Comparison of ENCODE assay signal across 9 cellular contexts in genomic region chr20:23441850-23442313, GRCh38. TPM values are rescaled to one million over a fixed set of nuclear protein-coding genes. Genes with fewer than 3 reads are reported as not detected.
DNase-seq lines count a peak whose midpoint lies in the region; ATAC-seq and TF ChIP-seq lines count a peak whose summit lies in the region.
"Had no signal": no experiment of that assay in that cellular context is flagged by ENCODE, and none has a peak within 500 bp of the region (broad histone marks: within the 10 kb centered on the region; RNA-seq: fewer than 3 reads in every experiment).

No MANE protein-coding gene starts in this region.

- no peaks in the 10 kb centered on the region for H3K4me1 ChIP-seq in KMS-11 (ENCODE audit: low read depth, poor library complexity, severe bottlenecking)
- H3K4me1 ChIP-seq in trophoblast cell (ENCODE audit: control insufficient read depth in 1 of 2, insufficient read depth in 2 of 2, low read length in 2 of 2), result peaks cover 4 to 6% of the 10 kb centered on the region in 2 experiments

- peak; percentile 69 for TF ChIP-seq CTCF in KMS-11 (conservative IDR thresholded peaks at IDR 0.05; ENCODE audit: low read depth, low read length)

- CTCF ChIA-PET in activated naive CD4-positive, alpha-beta T cell treated with anti-CD3 and anti-CD28 coated beads, Interleukin-2, amount 10 ng/mL, durations not matched to agents 7 days and 5 days (lab: Charles Lee), result interaction anchor here (0.6 to 5.4 kb wide), 11 partner anchors 17 to 371 kb away, joined by 3 to 37 read pairs (median 4); partner anchors contain the start of gene NAPB

- H4K8ac ChIP-seq in trophoblast cell (ENCODE audit: low read depth, low read length), result no peak overlapping the region

- no peaks in the 10 kb centered on the region for H3K9me3 Mint-ChIP-seq in activated naive CD4-positive, alpha-beta T cell treated with anti-CD3 and anti-CD28 coated beads, Interleukin-2, amount 10 ng/mL, durations not matched to agents 7 days and 5 days

- no peaks in the 10 kb centered on the region for H3K4me1 Mint-ChIP-seq in activated naive CD4-positive, alpha-beta T cell treated with anti-CD3 and anti-CD28 coated beads, Interleukin-2, amount 10 ng/mL, durations not matched to agents 7 days and 5 days

- no peak overlapping the region for H3K14ac ChIP-seq in trophoblast cell (ENCODE audit: low read length)

- H2AFZ ChIP-seq in KMS-11 (ENCODE audit: low read depth) (no peak overlapping the region), trophoblast cell (ENCODE audit: insufficient read depth, low read length, poor library complexity) (peak overlapping the region; percentile 21)

- no peak overlapping the region for H2BK120ac ChIP-seq in trophoblast cell (ENCODE audit: insufficient read depth, low read length, poor library complexity)

- no peaks in the 10 kb centered on the region for H4K20me1 ChIP-seq in KMS-11 (ENCODE audit: insufficient read depth)

- no peak overlapping the region for H2BK5ac ChIP-seq in trophoblast cell (ENCODE audit: low read depth, low read length, poor library complexity)

- no peak overlapping the region for H3K27ac Mint-ChIP-seq in activated naive CD4-positive, alpha-beta T cell treated with anti-CD3 and anti-CD28 coated beads, Interleukin-2, amount 10 ng/mL, durations not matched to agents 7 days and 5 days

- H3K27ac ChIP-seq in KMS-11 (no peak overlapping the region), trophoblast cell (ENCODE audit: low read depth, low read length) (no peak overlapping the region)

- H3K18ac ChIP-seq in trophoblast cell (ENCODE audit: low read length), result no peak overlapping the region

- no peak overlapping the region for H3K4me3 ChIP-seq in KMS-11 (IDR thresholded peaks at IDR 0.05; ENCODE audit: insufficient read depth, low read depth, low read length)
- no peak overlapping the region for H3K4me3 ChIP-seq in trophoblast cell (ENCODE audit: low read depth, low read length)

- H3K4ac ChIP-seq in trophoblast cell (ENCODE audit: low read depth, low read length), result no peak overlapping the region

- H3K23ac ChIP-seq in trophoblast cell (ENCODE audit: low read length), result no peak overlapping the region

- peaks cover 8% of the 10 kb centered on the region for H3K27me3 Mint-ChIP-seq in activated naive CD4-positive, alpha-beta T cell treated with anti-CD3 and anti-CD28 coated beads, Interleukin-2, amount 10 ng/mL, durations not matched to agents 7 days and 5 days

- no peak overlapping the region for H3K4me2 ChIP-seq in KMS-11
- no peak overlapping the region for H3K4me2 ChIP-seq in trophoblast cell (ENCODE audit: low read length)

- no peak overlapping the region for H4K12ac ChIP-seq in trophoblast cell (ENCODE audit: low read depth, low read length)

- no peak overlapping the region for H2BK12ac ChIP-seq in trophoblast cell (ENCODE audit: low read length)

- no peak overlapping the region for H2AK5ac ChIP-seq in trophoblast cell (ENCODE audit: low read length)

- no peak overlapping the region for H4K91ac ChIP-seq in trophoblast cell (ENCODE audit: low read depth, low read length)

- no peaks in the 10 kb centered on the region for H3K36me3 Mint-ChIP-seq in activated naive CD4-positive, alpha-beta T cell treated with anti-CD3 and anti-CD28 coated beads, Interleukin-2, amount 10 ng/mL, durations not matched to agents 7 days and 5 days

- ATAC-seq in GM19455 (IDR thresholded peaks at IDR 0.05; ENCODE audit: unreplicated experiment), result peak; percentile 72
- peak; percentile 70 for ATAC-seq in Right ventricle myocardium inferior

- H3K4me3 Mint-ChIP-seq in activated naive CD4-positive, alpha-beta T cell treated with anti-CD3 and anti-CD28 coated beads, Interleukin-2, amount 10 ng/mL, durations not matched to agents 7 days and 5 days, result no peak overlapping the region

- H3K79me2 ChIP-seq in KMS-11 (ENCODE audit: insufficient read depth, low read depth), result no peaks in the 10 kb centered on the region
- no peaks in the 10 kb centered on the region for H3K79me2 ChIP-seq in trophoblast cell (ENCODE audit: control insufficient read depth, insufficient read depth, low read length, poor library complexity)

- peaks cover 2% of the 10 kb centered on the region for H3K9me3 ChIP-seq in trophoblast cell (ENCODE audit: insufficient read depth, low read depth, low read length)

- peak; percentile 69 for DNase-seq in COR-L47 (lab: John Stamatoyannopoulos, UW)
- DNase-seq in SHP77 treated with DMSO at 0.1 percent for 48 hours (lab: John Stamatoyannopoulos, UW), result peak; percentile 54
- peak; percentile 74 for DNase-seq in activated naive CD4-positive, alpha-beta T cell treated with anti-CD3 and anti-CD28 coated beads, Interleukin-2, amount 10 ng/mL, durations not matched to agents 7 days and 5 days
- DNase-seq in Right ventricle myocardium inferior (ENCODE audit: missing footprints), result no peak
- peak; percentile 83 to 96 for DNase-seq in trophoblast cell
- DNase-seq in NCI-H187 (lab: John Stamatoyannopoulos, UW), result no peak

- H3K27me3 ChIP-seq in KMS-11 (ENCODE audit: insufficient read depth, low read depth), result no peaks in the 10 kb centered on the region
- H3K27me3 ChIP-seq in trophoblast cell (ENCODE audit: insufficient read depth, low read length), result no peaks in the 10 kb centered on the region

- H3K36me3 ChIP-seq in KMS-11 (ENCODE audit: insufficient read depth) (no peaks in the 10 kb centered on the region), trophoblast cell (ENCODE audit: control insufficient read depth in 1 of 2, insufficient read depth in 2 of 2, low read length in 2 of 2) (no peaks in the 10 kb centered on the region)

- H3K9ac ChIP-seq in KMS-11, result no peak overlapping the region
- H3K9ac ChIP-seq in trophoblast cell (ENCODE audit: low read length), result no peak overlapping the region

- no CpG with 5 or more reads among the region's 8 CpGs for WGBS in trophoblast cell (ENCODE audit: extremely low coverage, insufficient coverage, insufficient read length)

- H3K79me1 ChIP-seq in trophoblast cell (ENCODE audit: low read length), result no peaks in the 10 kb centered on the region

- intact Hi-C loops in Right ventricle myocardium inferior (cut with DNase I), result loop anchor here (2.0 to 10.0 kb wide), 3 partner anchors 165 to 1097 kb away; no protein-coding TSS in a partner anchor

RNA-seq across cellular contexts. Expression of gene CSTL1, which starts 2.4 kb away (rescaled TPM):
- not detected for total RNA-seq in Right ventricle myocardium inferior
- polyA plus RNA-seq in trophoblast cell (2013), result not detected in 2 replicates
- polyA plus RNA-seq: adipose tissue had no signal

RNA-seq across cellular contexts. Expression of gene CST11, which starts 10.8 kb away (rescaled TPM):
- not detected for total RNA-seq in Right ventricle myocardium inferior
- not detected in 2 replicates for polyA plus RNA-seq in trophoblast cell (2013)
- polyA plus RNA-seq: adipose tissue had no signal

RNA-seq across cellular contexts. Expression of gene NAPB, which starts 20.6 kb away (rescaled TPM):
- 4.7 TPM for total RNA-seq in Right ventricle myocardium inferior
- 3.9 and 4.0 TPM in 2 replicates for polyA plus RNA-seq in trophoblast cell (2013)

RNA-seq across cellular contexts. Expression of gene CST8, which starts 49.0 kb away (rescaled TPM):
- not detected for total RNA-seq in Right ventricle myocardium inferior
- polyA plus RNA-seq in trophoblast cell (2013), result not detected in 2 replicates
- polyA plus RNA-seq: adipose tissue had no signal

Comparison
In these comparisons a context has a peak if more than half of its experiments do, and no peak if none do; other contexts are left out.
1. DNase-seq: peak in COR-L47 (single experiment), SHP77 treated with DMSO at 0.1 percent for 48 hours (single experiment), activated naive CD4-positive, alpha-beta T cell treated with anti-CD3 and anti-CD28 coated beads, Interleukin-2, amount 10 ng/mL, durations not matched to agents 7 days and 5 days (single experiment) and trophoblast cell (2 of 2); none in Right ventricle myocardium inferior (single experiment) and NCI-H187 (0 of 2).